15 cellular contexts compared by ENCODE assay signal in genomic region chr1:91099746-91100621, GRCh38.
A peak's percentile ranks its signal among the peaks of the same experiment; 100 is the strongest.
DNase-seq lines count a peak whose midpoint lies in the region; ATAC-seq lines count a peak whose summit lies in the region.
"Had no signal": no experiment of that assay in that cellular context is flagged by ENCODE, and none has a peak within 500 bp of the region (broad histone marks: within the 10 kb centered on the region; RNA-seq: fewer than 3 reads in every experiment).

No MANE protein-coding gene starts in this region.

- no peak overlapping the region for H3K4me3 ChIP-seq in SJCRH30
- H3K4me3 ChIP-seq: dorsolateral prefrontal cortex had no signal

- peaks cover 15% of the 10 kb centered on the region for H3K4me1 ChIP-seq in SJCRH30

- no peaks in the 10 kb centered on the region; the same call in 1 of the 2 replicates for H3K27me3 ChIP-seq in SJCRH30
- H3K27me3 ChIP-seq: dorsolateral prefrontal cortex had no signal

- DNase-seq in Daoy (ENCODE audit: low read depth) (peak; percentile 73), SJCRH30 (peak; percentile 22 to 44), kidney tubule cell (ENCODE audit: low spot score) (peak; percentile 75), NCI-H146 (lab: John Stamatoyannopoulos, UW) (no peak), NCI-H1694 (lab: John Stamatoyannopoulos, UW) (no peak), NCI-H2107 (lab: John Stamatoyannopoulos, UW) (no peak)
- DNase-seq: activated naive CD4-positive, alpha-beta T cell treated with anti-CD3 and anti-CD28 coated beads, Interleukin-2, amount 10 ng/mL, durations not matched to agents 7 days and 5 days; CD4-positive, alpha-beta T cell; dorsolateral prefrontal cortex; head of caudate nucleus; Kasumi-1; NCI-H345 had no signal

- H3K9me3 ChIP-seq in SJCRH30 (replicated peaks) = no peaks in the 10 kb centered on the region

- no peaks in the 10 kb centered on the region for H3K36me3 ChIP-seq in SJCRH30

- ATAC-seq in GM21423 (IDR thresholded peaks at IDR 0.05; ENCODE audit: unreplicated experiment) = peak; percentile 64
- no peak for ATAC-seq in HG03342 (IDR thresholded peaks at IDR 0.05; ENCODE audit: unreplicated experiment)
- ATAC-seq: Right ventricle myocardium inferior had no signal

- no peak overlapping the region for H3K27ac ChIP-seq in SJCRH30
- H3K27ac ChIP-seq: dorsolateral prefrontal cortex had no signal

Comparison
In these comparisons a context has a peak if more than half of its experiments do, and no peak if none do; other contexts are left out.
1. DNase-seq: peak in Daoy (single experiment), SJCRH30 (2 of 2) and kidney tubule cell (single experiment); none in NCI-H146 (single experiment), NCI-H1694 (single experiment) and NCI-H2107 (single experiment).